1 cellular context compared by ENCODE assay signal in the genomic region with DNA sequence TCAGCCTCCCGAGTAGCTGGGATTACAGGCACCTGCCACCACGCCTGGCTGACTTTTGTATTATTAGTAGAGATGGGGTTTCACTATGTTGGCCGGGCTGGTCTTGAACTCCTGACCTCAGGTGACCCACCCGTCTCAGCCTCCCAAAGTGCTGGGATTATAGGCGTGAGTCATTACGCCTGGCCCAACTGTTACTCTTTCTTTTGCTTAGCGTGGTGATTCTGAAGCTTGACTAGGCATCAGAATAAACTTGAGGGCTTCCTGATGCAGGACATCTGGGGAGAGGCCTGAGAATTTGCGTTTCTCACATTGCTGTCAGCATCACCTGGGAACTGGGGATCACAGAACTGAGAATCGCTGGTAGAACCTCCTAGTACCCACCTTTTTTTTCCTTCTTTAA.
TF ChIP-seq lines count a peak whose summit lies in the region.
"Not testable (repeated sequence)": the region's sequence is repeated elsewhere in the genome, so short reads cannot be mapped to it uniquely, and the experiment has no call there.

No MANE protein-coding gene starts in this region.

TF ChIP-seq in K562, 482 proteins besides CTCF, POLR2A, EP300 and RAD21:
- TF ChIP-seq, protein P1, sequence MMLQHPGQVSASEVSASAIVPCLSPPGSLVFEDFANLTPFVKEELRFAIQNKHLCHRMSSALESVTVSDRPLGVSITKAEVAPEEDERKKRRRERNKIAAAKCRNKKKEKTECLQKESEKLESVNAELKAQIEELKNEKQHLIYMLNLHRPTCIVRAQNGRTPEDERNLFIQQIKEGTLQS (IDR thresholded peaks at IDR 0.05) = peak; percentile 45; the same call in 1 of the 2 replicates
- TF ChIP-seq, protein P1 (CRISPR knock-in tag; conservative IDR thresholded peaks at IDR 0.05) = not testable (repeated sequence)
- peak; percentile 5; the same call in 1 of the 2 replicates for TF ChIP-seq JUND (IDR thresholded peaks at IDR 0.05; ENCODE audit: borderline replicate concordance, low read depth, low read length)
- not testable (repeated sequence) for TF ChIP-seq JUND (tag; IDR thresholded peaks at IDR 0.05; ENCODE audit: borderline replicate concordance, low read depth, low read length)
- TF ChIP-seq FOSL1 (tag; conservative IDR thresholded peaks at IDR 0.05) = 0 out of 2 replicates have a peak, but pooled peaks have one; percentile 20
TF ChIP-seq in K562: peak in this region for 3; not testable (repeated sequence) for 479.
